8 cellular contexts compared by ENCODE assay signal in the genomic region with DNA sequence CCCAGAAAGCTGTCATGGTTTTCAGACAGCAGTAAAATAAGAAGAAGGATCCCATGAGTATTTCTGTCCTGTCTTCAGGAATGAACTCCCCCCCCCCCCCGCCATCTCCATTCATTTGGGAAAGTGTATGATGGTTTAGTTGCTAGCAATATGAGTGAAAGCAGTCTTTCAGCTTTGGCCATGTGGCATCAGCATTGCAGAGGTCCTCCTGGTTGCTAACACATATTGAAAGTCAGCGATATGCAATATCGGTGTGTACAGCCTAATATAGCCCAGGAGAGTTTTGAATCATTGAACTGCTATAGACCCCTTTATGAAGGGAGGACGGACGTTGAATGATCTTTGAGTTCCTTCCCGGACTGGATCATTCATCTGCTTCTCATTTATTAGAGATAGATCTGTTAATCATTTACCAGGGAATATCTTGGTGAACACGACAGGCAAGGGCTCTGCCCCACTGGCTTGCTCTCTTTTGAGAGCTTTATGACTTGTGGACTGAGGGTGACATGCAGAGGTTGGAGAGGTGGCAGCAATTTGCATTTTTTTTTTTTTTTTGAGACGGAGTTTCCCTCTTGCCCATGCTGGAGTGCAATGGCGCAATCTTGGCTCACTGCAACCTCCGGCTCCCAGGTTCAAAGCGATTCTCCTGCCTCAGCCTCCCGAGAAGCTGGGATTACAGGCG.
DNase-seq lines count a peak whose midpoint lies in the region; ATAC-seq and TF ChIP-seq lines count a peak whose summit lies in the region.

No MANE protein-coding gene starts in this region.

- peaks cover 22% of the 10 kb centered on the region for H3K36me3 Mint-ChIP-seq in T-helper 1 cell treated with Interleukin-12 subunit alpha and Interleukin-12 subunit beta and Interleukin-4 antibody, amounts not matched to agents 30 μg/mL and 1 μg/mL, for 36 hours (ENCODE audit: low read depth)
- H3K36me3 Mint-ChIP-seq in stimulated activated effector memory CD8-positive, alpha-beta T cell treated with anti-CD3 and anti-CD28 coated beads, Interleukin-12 subunit alpha, Interleukin-12 subunit beta, amount 100 ng/mL, for 72 hours, result peaks cover 46% of the 10 kb centered on the region

- H3K4me1 ChIP-seq in iPS-18a (ENCODE audit: control insufficient read depth, low read depth, low read length), result peaks cover 6% of the 10 kb centered on the region

- H3K27me3 Mint-ChIP-seq in T-helper 1 cell treated with Interleukin-12 subunit alpha and Interleukin-12 subunit beta and Interleukin-4 antibody, amounts not matched to agents 30 μg/mL and 1 μg/mL, for 36 hours (ENCODE audit: low read depth), result no peaks in the 10 kb centered on the region

- peak overlapping the region; percentile 91 for H3K9ac ChIP-seq in iPS-18a (ENCODE audit: low read length)

- ATAC-seq in stimulated activated effector memory CD8-positive, alpha-beta T cell treated with anti-CD3 and anti-CD28 coated beads, Interleukin-12 subunit alpha, Interleukin-12 subunit beta, amount 100 ng/mL, for 72 hours, result no peak
- ATAC-seq in GM18909 (IDR thresholded peaks at IDR 0.05; ENCODE audit: poor library complexity, unreplicated experiment), result no peak
- ATAC-seq in HG03469 (IDR thresholded peaks at IDR 0.05; ENCODE audit: unreplicated experiment), result no peak

- peak overlapping the region; percentile 36 for H3K27ac Mint-ChIP-seq in T-helper 1 cell treated with Interleukin-12 subunit alpha and Interleukin-12 subunit beta and Interleukin-4 antibody, amounts not matched to agents 30 μg/mL and 1 μg/mL, for 36 hours
- peak overlapping the region; percentile 98 for H3K27ac Mint-ChIP-seq in stimulated activated effector memory CD8-positive, alpha-beta T cell treated with anti-CD3 and anti-CD28 coated beads, Interleukin-12 subunit alpha, Interleukin-12 subunit beta, amount 100 ng/mL, for 72 hours

- H3K36me3 ChIP-seq in iPS-18a (ENCODE audit: control insufficient read depth, low read depth, low read length), result peaks cover 10% of the 10 kb centered on the region

- peaks cover 5% of the 10 kb centered on the region for H3K9me3 ChIP-seq in iPS-18a (ENCODE audit: control insufficient read depth, low read depth, low read length)

- peak overlapping the region; percentile 74 for H3K4me3 Mint-ChIP-seq in T-helper 1 cell treated with Interleukin-12 subunit alpha and Interleukin-12 subunit beta and Interleukin-4 antibody, amounts not matched to agents 30 μg/mL and 1 μg/mL, for 36 hours
- H3K4me3 Mint-ChIP-seq in stimulated activated effector memory CD8-positive, alpha-beta T cell treated with anti-CD3 and anti-CD28 coated beads, Interleukin-12 subunit alpha, Interleukin-12 subunit beta, amount 100 ng/mL, for 72 hours, result peak overlapping the region; percentile 96

- H3K9me3 Mint-ChIP-seq in T-helper 1 cell treated with Interleukin-12 subunit alpha and Interleukin-12 subunit beta and Interleukin-4 antibody, amounts not matched to agents 30 μg/mL and 1 μg/mL, for 36 hours, result peaks cover 3% of the 10 kb centered on the region
- H3K9me3 Mint-ChIP-seq in stimulated activated effector memory CD8-positive, alpha-beta T cell treated with anti-CD3 and anti-CD28 coated beads, Interleukin-12 subunit alpha, Interleukin-12 subunit beta, amount 100 ng/mL, for 72 hours, result no peaks in the 10 kb centered on the region

- no peak for DNase-seq in T-helper 1 cell
- DNase-seq in stimulated activated effector memory CD8-positive, alpha-beta T cell treated with anti-CD3 and anti-CD28 coated beads, Interleukin-12 subunit alpha, Interleukin-12 subunit beta, amount 100 ng/mL, for 72 hours (ENCODE audit: low spot score in 2 of 2), result no peak
- no peak for DNase-seq in NCI-H524 treated with DMSO at 0.1 percent for 48 hours (lab: John Stamatoyannopoulos, UW)

- peaks cover 6% of the 10 kb centered on the region for H3K27me3 ChIP-seq in iPS-18a (ENCODE audit: control insufficient read depth, insufficient read depth, low read length)

- H3K27ac ChIP-seq in VCaP (peak overlapping the region; percentile 63; the same call in 1 of the 2 replicates), iPS-18a (ENCODE audit: low read length) (no peak overlapping the region)

- H3K4me1 Mint-ChIP-seq in T-helper 1 cell treated with Interleukin-12 subunit alpha and Interleukin-12 subunit beta and Interleukin-4 antibody, amounts not matched to agents 30 μg/mL and 1 μg/mL, for 36 hours (ENCODE audit: low read depth), result peaks cover 22% of the 10 kb centered on the region
- peaks cover 25% of the 10 kb centered on the region for H3K4me1 Mint-ChIP-seq in stimulated activated effector memory CD8-positive, alpha-beta T cell treated with anti-CD3 and anti-CD28 coated beads, Interleukin-12 subunit alpha, Interleukin-12 subunit beta, amount 100 ng/mL, for 72 hours

- peak overlapping the region; percentile 88 for H3K4me3 ChIP-seq in iPS-18a (ENCODE audit: low read length)

- no peak for TF ChIP-seq CTCF in VCaP (conservative IDR thresholded peaks at IDR 0.05)
